Comparison of ENCODE assay signal across 16 cellular contexts in genomic region chr17:50110591-50111349, GRCh38. TPM values are rescaled to one million over a fixed set of nuclear protein-coding genes. Genes with fewer than 3 reads are reported as not detected.
DNase-seq lines count a peak whose midpoint lies in the region; ATAC-seq, FAIRE-seq and TF ChIP-seq lines count a peak whose summit lies in the region.
"Had no signal": no experiment of that assay in that cellular context is flagged by ENCODE, and none has a peak within 500 bp of the region (broad histone marks: within the 10 kb centered on the region; RNA-seq: fewer than 3 reads in every experiment).

No MANE protein-coding gene starts in this region.

- H3K27ac ChIP-seq in gastrocnemius medialis: peak overlapping the region; percentile 98 to 100 (median 98)

- H3K27me3 ChIP-seq in gastrocnemius medialis: no peaks in the 10 kb centered on the region
- H3K27me3 ChIP-seq: Peyer's patch had no signal

- H3K4me3 ChIP-seq in gastrocnemius medialis: peak overlapping the region in 1 of 4 donors; percentile 22
- H3K4me3 ChIP-seq: Peyer's patch had no signal

- DNase-seq in G401 (ENCODE audit: low spot score) (peak; percentile 77), cerebellar cortex (ENCODE audit: low spot score) (peak; percentile 71), left colon (no peak), gastrocnemius medialis (peak; percentile 90 to 95), RCC 7860 (ENCODE audit: low spot score) (no peak)
- no peak for DNase-seq in activated CD4-positive, alpha-beta T cell treated with anti-CD3 and anti-CD28 coated beads, Interleukin-2, amount 50 U/mL, for 4 hours
- DNase-seq: activated CD8-positive, alpha-beta memory T cell treated with anti-CD3 and anti-CD28 coated beads, Interleukin-2, amount 50 U/mL, for 4 hours; amniotic stem cell; mesendoderm; NCI-H1105; NCI-H510A had no signal

- no peaks in the 10 kb centered on the region for H3K9me3 ChIP-seq in gastrocnemius medialis
- H3K9me3 ChIP-seq: Peyer's patch had no signal

- TF ChIP-seq POLR2A in gastrocnemius medialis (IDR thresholded peaks at IDR 0.05): peak; percentile 80

- TF ChIP-seq CTCF in gastrocnemius medialis (IDR thresholded peaks at IDR 0.05 in 4 of 5, conservative IDR thresholded peaks at IDR 0.05 in 1 of 5): no peak

- H3K36me3 ChIP-seq in gastrocnemius medialis: peaks cover 0 to 36% of the 10 kb centered on the region in 2 donors

- in situ Hi-C loops in G401 (cut with HindIII; ENCODE audit: low sequenced_read_pairs): no loop called here
- in situ Hi-C loops in gastrocnemius medialis (cut with MboI; ENCODE audit: low sequenced_read_pairs in 4 of 4): no loop called here

- no peak for FAIRE-seq in RCC 7860 (lab: Jason Lieb, UNC)
- FAIRE-seq: H54 had no signal

- ATAC-seq in left colon: peak; percentile 38
- ATAC-seq in gastrocnemius medialis: peak; percentile 62 to 63
- ATAC-seq in HG03108 (IDR thresholded peaks at IDR 0.05; ENCODE audit: unreplicated experiment): no peak
- ATAC-seq in GM18498 (IDR thresholded peaks at IDR 0.05; ENCODE audit: unreplicated experiment): no peak

- intact Hi-C loops in left colon (cut with DNase I, micrococcal nuclease): loop anchor here in 1 of 2 donors (10.0 kb wide), 1 partner anchor 64 kb away; no protein-coding TSS in a partner anchor
- intact Hi-C loops in gastrocnemius medialis (cut with DNase I; ENCODE audit: low total_unique reads): loop anchor here (5.0 kb wide), 1 partner anchor 37 kb away; no protein-coding TSS in a partner anchor

- peaks cover 30 to 42% of the 10 kb centered on the region in 2 donors for H3K4me1 ChIP-seq in gastrocnemius medialis

RNA-seq across cellular contexts. Expression of gene PDK2, which starts 15.6 kb away (rescaled TPM):
- 40.3 and 112 TPM in 2 replicates for total RNA-seq in G401 (2014; rRNA removed; shearing (Covaris generic))
- total RNA-seq in left colon: 10 to 100 TPM; 59.5 to 71.4 TPM
- total RNA-seq in gastrocnemius medialis: 100 to 1,000 TPM; 111 to 335 (median 124) TPM

RNA-seq across cellular contexts. Expression of gene SAMD14, which starts 19.2 kb away (rescaled TPM):
- total RNA-seq in G401 (2014; rRNA removed; shearing (Covaris generic)): 7.5 and 8.4 TPM in 2 replicates
- under 1 TPM; 0.70 to 0.92 TPM for total RNA-seq in left colon
- total RNA-seq in gastrocnemius medialis: 1 to 10 TPM in 1 of 4 donors, under 1 TPM in 2, not detected in 1; 0.04 to 3.8 (median 0.31) TPM

RNA-seq across cellular contexts. Expression of gene PPP1R9B, which starts 39.7 kb away (rescaled TPM):
- 49.7 and 59.6 TPM in 2 replicates for total RNA-seq in G401 (2014; rRNA removed; shearing (Covaris generic))
- 10 to 100 TPM; 30.6 to 34.3 TPM for total RNA-seq in left colon
- total RNA-seq in gastrocnemius medialis: 10 to 100 TPM in 2 of 4 donors, 1 to 10 TPM in 2; 4.7 to 18.8 (median 11.0) TPM

RNA-seq across cellular contexts. Expression of gene ITGA3, which starts 54.9 kb away (rescaled TPM):
- total RNA-seq in G401 (2014; rRNA removed; shearing (Covaris generic)): 12.2 and 14.5 TPM in 2 replicates
- total RNA-seq in left colon (100 to 1,000 TPM; 130 to 170 TPM), gastrocnemius medialis (10 to 100 TPM in 3 of 4 donors, 1 to 10 TPM in 1; 5.1 to 25.9 (median 18.4) TPM)

RNA-seq across cellular contexts. Expression of gene SGCA, which starts 55.0 kb away (rescaled TPM):
- 19.0 and 49.0 TPM in 2 replicates for total RNA-seq in G401 (2014; rRNA removed; shearing (Covaris generic))
- total RNA-seq in left colon (1 to 10 TPM in 1 of 2 donors, under 1 TPM in 1; 0.31 to 4.7 TPM), gastrocnemius medialis (100 to 1,000 TPM; 227 to 385 (median 292) TPM)
- total RNA-seq: renal cortical epithelial cell had no signal

Comparison
In these comparisons a context has a peak if more than half of its experiments do, and no peak if none do; other contexts are left out.
1. DNase-seq: peak in G401 (single experiment), cerebellar cortex (single experiment) and gastrocnemius medialis (2 of 2); none in left colon (0 of 2), activated CD4-positive, alpha-beta T cell treated with anti-CD3 and anti-CD28 coated beads, Interleukin-2, amount 50 U/mL, for 4 hours (0 of 2) and RCC 7860 (single experiment).
2. ATAC-seq: peak in left colon (single experiment) and gastrocnemius medialis (2 of 2); none in HG03108 (single experiment) and GM18498 (single experiment).